24 cellular contexts compared by ENCODE assay signal in genomic region chr10:85915245-85915846, GRCh38.
"Had no signal": no experiment of that assay in that cellular context is flagged by ENCODE, and none has a peak within 500 bp of the region (broad histone marks: within the 10 kb centered on the region; RNA-seq: fewer than 3 reads in every experiment).

No MANE protein-coding gene starts in this region.

- H3K4me1 Mint-ChIP-seq: activated T-helper 17 cell treated with anti-CD3 and anti-CD28 coated beads, Interleukin-2, amount 50 U/mL, for 72 hours had no signal

- H3K36me3 Mint-ChIP-seq: activated CD4-positive, alpha-beta memory T cell treated with anti-CD3 and anti-CD28 coated beads for 36 hours; activated naive CD8-positive, alpha-beta T cell; WTC11 had no signal

- ATAC-seq: activated T-cell treated with anti-CD3 and anti-CD28 coated beads, Interleukin-2, amount 50 U/mL, for 4 hours; activated T-helper 17 cell treated with anti-CD3 and anti-CD28 coated beads, Interleukin-2, amount 50 U/mL, for 72 hours; T-helper 17 cell had no signal

- DNase-seq: activated CD4-positive, alpha-beta memory T cell treated with anti-CD3 and anti-CD28 coated beads for 36 hours; activated CD4-positive, alpha-beta T cell treated with anti-CD3 and anti-CD28 coated beads for 48 hours; activated CD4-positive, CD25-positive, alpha-beta regulatory T cell treated with anti-CD3 and anti-CD28 coated beads, Interleukin-2, amount 50 U/mL, for 72 hours; activated CD8-positive, alpha-beta memory T cell treated with anti-CD3 and anti-CD28 coated beads for 24 hours; activated gamma-delta T cell; activated naive CD4-positive, alpha-beta T cell treated with anti-CD3 and anti-CD28 coated beads for 36 hours; activated T-cell treated with anti-CD3 and anti-CD28 coated beads, Interleukin-2, amount 50 U/mL, for 4 hours; anterior cingulate cortex; caudate nucleus; MM.1S; NCI-H1105; NCI-H1436; NCI-H1694 treated with DMSO at 0.1 percent for 48 hours; NCI-H2029 treated with DMSO at 0.1 percent for 48 hours; NCI-H345; NCI-H510A; NCI-H526 treated with DMSO at 0.1 percent for 48 hours; NCI-H82; SIG-M5; T-helper 17 cell; T-helper 9 cell had no signal

- H3K27ac Mint-ChIP-seq: activated CD4-positive, alpha-beta memory T cell treated with anti-CD3 and anti-CD28 coated beads for 36 hours; activated naive CD4-positive, alpha-beta T cell treated with anti-CD3 and anti-CD28 coated beads for 36 hours; activated naive CD8-positive, alpha-beta T cell; activated T-helper 17 cell treated with anti-CD3 and anti-CD28 coated beads, Interleukin-2, amount 50 U/mL, for 72 hours; T-helper 17 cell; WTC11 had no signal

- H3K4me3 Mint-ChIP-seq: activated CD4-positive, alpha-beta memory T cell treated with anti-CD3 and anti-CD28 coated beads for 36 hours; activated naive CD4-positive, alpha-beta T cell treated with anti-CD3 and anti-CD28 coated beads for 36 hours; activated naive CD8-positive, alpha-beta T cell; activated T-cell treated with anti-CD3 and anti-CD28 coated beads, Interleukin-2, amount 50 U/mL, for 4 hours; activated T-helper 17 cell treated with anti-CD3 and anti-CD28 coated beads, Interleukin-2, amount 50 U/mL, for 72 hours; T-helper 17 cell; WTC11 had no signal

- H3K9me3 Mint-ChIP-seq: activated CD4-positive, alpha-beta memory T cell treated with anti-CD3 and anti-CD28 coated beads for 36 hours; activated naive CD4-positive, alpha-beta T cell treated with anti-CD3 and anti-CD28 coated beads for 36 hours; activated T-cell treated with anti-CD3 and anti-CD28 coated beads, Interleukin-2, amount 50 U/mL, for 4 hours; activated T-helper 17 cell treated with anti-CD3 and anti-CD28 coated beads, Interleukin-2, amount 50 U/mL, for 72 hours had no signal
